8 cellular contexts compared by ENCODE assay signal in the genomic region with DNA sequence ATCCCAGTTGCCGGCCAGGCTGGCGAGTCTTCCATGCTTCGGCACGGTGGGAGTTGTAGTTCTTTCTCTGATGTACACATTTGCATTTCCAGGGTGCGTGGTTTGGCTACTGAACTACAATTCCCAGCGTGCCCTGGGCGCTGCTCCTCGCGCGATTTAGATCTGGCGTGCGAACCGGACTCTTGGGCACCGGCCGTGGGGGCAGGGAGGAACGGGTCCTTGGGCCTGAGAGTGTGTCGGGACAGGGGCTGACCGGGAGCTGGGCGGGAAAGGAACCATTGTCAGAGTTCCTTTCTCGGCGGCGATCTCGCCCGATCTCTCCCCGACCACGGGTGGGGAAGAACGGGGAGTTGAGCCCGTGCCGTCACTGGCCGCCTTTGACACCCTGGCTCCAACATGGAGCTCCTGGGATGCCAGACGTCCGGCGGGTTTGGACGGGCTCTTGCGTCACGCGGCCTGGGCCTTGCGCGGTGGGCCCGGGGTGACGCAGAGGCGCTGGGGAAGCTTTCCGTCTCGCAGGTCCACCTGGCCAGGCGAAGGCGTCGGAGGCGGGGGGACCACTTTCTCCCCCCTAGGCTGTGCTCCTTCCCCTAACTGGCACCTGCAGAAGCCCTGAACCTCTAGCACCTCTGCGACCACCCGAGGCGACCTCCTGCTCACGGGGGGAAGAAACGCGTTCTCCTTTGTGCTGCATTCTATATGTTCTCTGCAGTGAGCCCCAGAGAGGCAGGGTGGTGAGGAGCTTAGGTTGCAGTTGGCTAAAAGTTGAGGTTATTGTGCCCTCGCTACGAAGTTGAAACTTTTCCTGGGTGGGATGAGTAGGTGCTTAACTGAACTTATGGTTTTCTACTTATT. TPM values are rescaled to one million over a fixed set of nuclear protein-coding genes. Genes with fewer than 3 reads are reported as not detected.
A peak's percentile ranks its signal among the peaks of the same experiment; 100 is the strongest.
DNase-seq lines count a peak whose midpoint lies in the region; ATAC-seq and TF ChIP-seq lines count a peak whose summit lies in the region.

No MANE protein-coding gene starts in this region.

- TF ChIP-seq POLR2A in erythroblast (IDR thresholded peaks at IDR 0.05; ENCODE audit: low read length), result no peak

- peak overlapping the region; percentile 94 for H3K4me3 Mint-ChIP-seq in activated T-cell treated with anti-CD3 and anti-CD28 coated beads, Interleukin-2, amount 50 U/mL, for 24 hours

- H3K4me1 Mint-ChIP-seq in activated T-cell treated with anti-CD3 and anti-CD28 coated beads, Interleukin-2, amount 50 U/mL, for 24 hours (ENCODE audit: low read depth), result peaks cover 56% of the 10 kb centered on the region

- TF ChIP-seq CTCF in mucosa of descending colon (IDR thresholded peaks at IDR 0.05), result no peak

- peak overlapping the region; percentile 99 for H3K27ac Mint-ChIP-seq in activated T-cell treated with anti-CD3 and anti-CD28 coated beads, Interleukin-2, amount 50 U/mL, for 24 hours

- peaks cover 28% of the 10 kb centered on the region for H3K4me1 ChIP-seq in mucosa of descending colon (ENCODE audit: low read depth)

- H3K36me3 ChIP-seq in mucosa of descending colon (ENCODE audit: low read depth), result peaks cover 7% of the 10 kb centered on the region

- peaks cover 49% of the 10 kb centered on the region for H3K36me3 Mint-ChIP-seq in activated T-cell treated with anti-CD3 and anti-CD28 coated beads, Interleukin-2, amount 50 U/mL, for 24 hours (ENCODE audit: low read depth)

- intact Hi-C loops in mucosa of descending colon (cut with DNase I, micrococcal nuclease), result no loop called here

- DNase-seq in DMS153 (lab: John Stamatoyannopoulos, UW) (peak; percentile 94), OCI-M2 (lab: John Stamatoyannopoulos, UW; ENCODE audit: unreplicated experiment) (peak; percentile 75), erythroblast (lab: John Stamatoyannopoulos, UW) (peak; percentile 95), mucosa of descending colon (peak; percentile 95 to 98 (median 95))
- peak; percentile 89 for DNase-seq in Jurkat, Clone E6-1 (ENCODE audit: low read depth, low spot score)
- peak; percentile 87 for DNase-seq in activated T-cell treated with anti-CD3 and anti-CD28 coated beads, Interleukin-2, amount 50 U/mL, for 24 hours
- peak; percentile 68 to 75 for DNase-seq in stimulated activated CD8-positive, alpha-beta memory T cell treated with anti-CD3 and anti-CD28 coated beads, Interleukin-2, amount 100 ng/mL, for 48 hours (ENCODE audit: low read depth in 2 of 2)

- no peaks in the 10 kb centered on the region for H3K9me3 Mint-ChIP-seq in activated T-cell treated with anti-CD3 and anti-CD28 coated beads, Interleukin-2, amount 50 U/mL, for 24 hours

- peak overlapping the region; percentile 86 for H3K4me3 ChIP-seq in Jurkat, Clone E6-1 (ENCODE audit: low read length)
- H3K4me3 ChIP-seq in mucosa of descending colon, result peak overlapping the region; percentile 99

- no peaks in the 10 kb centered on the region for H3K9me3 ChIP-seq in mucosa of descending colon

- ATAC-seq in GM21723 (IDR thresholded peaks at IDR 0.05; ENCODE audit: unreplicated experiment), result peak; percentile 87
- peak; percentile 83 for ATAC-seq in mucosa of descending colon

- H3K27me3 Mint-ChIP-seq in activated T-cell treated with anti-CD3 and anti-CD28 coated beads, Interleukin-2, amount 50 U/mL, for 24 hours, result no peaks in the 10 kb centered on the region

RNA-seq across cellular contexts. Expression of gene IFRD1, which starts 0.8 kb away (rescaled TPM):
- polyA plus RNA-seq in Jurkat, Clone E6-1 (2012; ENCODE audit: insufficient read depth, insufficient read length), result 34.7 TPM
- total RNA-seq in mucosa of descending colon, result 10 to 100 TPM; 31.2 to 68.0 (median 47.1) TPM

RNA-seq across cellular contexts. Expression of gene LSMEM1, which starts 29.8 kb away (rescaled TPM):
- polyA plus RNA-seq in Jurkat, Clone E6-1 (2012; ENCODE audit: insufficient read depth, insufficient read length), result 0.63 TPM
- 1 to 10 TPM; 2.0 to 4.5 (median 3.8) TPM for total RNA-seq in mucosa of descending colon

Comparison
In these comparisons a context has a peak if more than half of its experiments do, and no peak if none do; other contexts are left out.
1. Peak in every context shown above with its lines: DNase-seq, ATAC-seq and H3K4me3 ChIP-seq.